ENCODE assay signal across 28 cellular contexts in the genomic region with DNA sequence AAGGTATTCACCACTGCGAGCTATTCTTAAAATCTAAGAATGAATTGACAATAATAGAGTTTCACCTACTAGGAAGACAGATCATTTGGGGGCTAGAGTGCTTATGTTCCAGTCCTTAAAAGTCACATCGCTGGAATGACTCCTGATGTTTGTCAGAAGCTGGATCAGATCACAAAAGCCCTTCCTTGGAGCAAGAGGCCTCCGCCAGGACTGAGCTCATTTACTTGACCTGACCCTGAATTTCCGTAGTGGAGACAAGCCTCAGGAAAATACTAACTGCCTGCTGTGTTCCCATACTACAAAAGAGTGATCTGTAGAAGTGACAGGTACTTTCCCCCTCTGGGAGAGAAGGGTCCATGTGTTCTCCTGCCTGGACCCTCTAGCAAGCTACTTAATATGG.
"Had no signal": no experiment of that assay in that cellular context is flagged by ENCODE, and none has a peak within 500 bp of the region (broad histone marks: within the 10 kb centered on the region; RNA-seq: fewer than 3 reads in every experiment).

No MANE protein-coding gene starts in this region.

- H3K36me3 ChIP-seq: neutrophil, pancreas, prostate gland, right lobe of liver, spleen, suprapubic skin, tibial artery, transverse colon, upper lobe of right lung, uterus had no signal

- H3K27me3 ChIP-seq: neutrophil, pancreas, right lobe of liver, spleen, suprapubic skin, testis, tibial artery, transverse colon, upper lobe of right lung, uterus had no signal

- H3K27ac ChIP-seq: neutrophil, pancreas, prostate gland, right lobe of liver, skin epidermis, spleen, suprapubic skin, testis, tibial artery, transverse colon, upper lobe of right lung, uterus had no signal

- DNase-seq: naive thymus-derived CD8-positive, alpha-beta T cell; nephron progenitor cell; nucleus accumbens; pancreas; retina; right lobe of liver; spleen; stimulated activated CD4-positive, alpha-beta T cell treated with anti-CD3 and anti-CD28 coated beads, Interleukin-12 subunit alpha, Interleukin-12 subunit beta, amount 100 ng/mL, for 4 hours; stimulated activated CD4-positive, alpha-beta T cell treated with anti-CD3 and anti-CD28 coated beads, Interleukin-1b, Interleukin-23, amount 100 ng/mL, for 48 hours; stimulated activated CD4-positive, alpha-beta T cell treated with anti-CD3 and anti-CD28 coated beads, Interleukin-4, amount 100 ng/mL, for 1 hour; stimulated activated CD4-positive, alpha-beta T cell treated with anti-CD3 and anti-CD28 coated beads, Interleukin-4, amount 100 ng/mL, for 4 hours; stimulated activated CD8-positive, alpha-beta memory T cell treated with anti-CD3 and anti-CD28 coated beads, Interleukin-4, amount 100 ng/mL, for 48 hours; stimulated activated naive CD4-positive, alpha-beta T cell; stimulated activated naive CD8-positive, alpha-beta T cell treated with anti-CD3 and anti-CD28 coated beads, Interleukin-15, amount 100 ng/mL, for 72 hours; stimulated activated naive CD8-positive, alpha-beta T cell treated with anti-CD3 and anti-CD28 coated beads, Interleukin-15, Interleukin-2, amounts not matched to agents 100 U/mL and 50 U/mL, for 24 hours; substantia nigra; tibial artery; transverse colon; upper lobe of right lung; uterus had no signal

- H3K9me3 ChIP-seq: neutrophil, pancreas, prostate gland, right lobe of liver, testis, upper lobe of right lung, uterus had no signal

- ATAC-seq: naive thymus-derived CD8-positive, alpha-beta T cell; natural killer cell treated with Interleukin-12 subunit alpha and Interleukin-12 subunit beta and Interleukin-15 and Interleukin-18, amount 100 ng/mL, for 72 hours; pancreas; right lobe of liver; stimulated activated memory B cell treated with anti-CD40 and anti-IgM and Interleukin-4, amounts not matched to agents 10 μg/mL and 1 μg/mL and 100 μg/mL, for 72 hours; stimulated activated naive CD8-positive, alpha-beta T cell treated with anti-CD3 and anti-CD28 coated beads, Interleukin-15, amount 100 ng/mL, for 72 hours; stimulated activated naive CD8-positive, alpha-beta T cell treated with anti-CD3 and anti-CD28 coated beads, Interleukin-15, Interleukin-2, amounts not matched to agents 100 U/mL and 50 U/mL, for 24 hours; upper lobe of right lung had no signal

- H3K4me1 ChIP-seq: pancreas, prostate gland, right lobe of liver, spleen, suprapubic skin, tibial artery, transverse colon, upper lobe of right lung, uterus had no signal

- H3K4me3 ChIP-seq: pancreas, prostate gland, right lobe of liver, skin epidermis, smooth muscle cell, spleen, suprapubic skin, testis, tibial artery, transverse colon, upper lobe of right lung, uterus had no signal
